8 cellular contexts compared by ENCODE assay signal in the genomic region with DNA sequence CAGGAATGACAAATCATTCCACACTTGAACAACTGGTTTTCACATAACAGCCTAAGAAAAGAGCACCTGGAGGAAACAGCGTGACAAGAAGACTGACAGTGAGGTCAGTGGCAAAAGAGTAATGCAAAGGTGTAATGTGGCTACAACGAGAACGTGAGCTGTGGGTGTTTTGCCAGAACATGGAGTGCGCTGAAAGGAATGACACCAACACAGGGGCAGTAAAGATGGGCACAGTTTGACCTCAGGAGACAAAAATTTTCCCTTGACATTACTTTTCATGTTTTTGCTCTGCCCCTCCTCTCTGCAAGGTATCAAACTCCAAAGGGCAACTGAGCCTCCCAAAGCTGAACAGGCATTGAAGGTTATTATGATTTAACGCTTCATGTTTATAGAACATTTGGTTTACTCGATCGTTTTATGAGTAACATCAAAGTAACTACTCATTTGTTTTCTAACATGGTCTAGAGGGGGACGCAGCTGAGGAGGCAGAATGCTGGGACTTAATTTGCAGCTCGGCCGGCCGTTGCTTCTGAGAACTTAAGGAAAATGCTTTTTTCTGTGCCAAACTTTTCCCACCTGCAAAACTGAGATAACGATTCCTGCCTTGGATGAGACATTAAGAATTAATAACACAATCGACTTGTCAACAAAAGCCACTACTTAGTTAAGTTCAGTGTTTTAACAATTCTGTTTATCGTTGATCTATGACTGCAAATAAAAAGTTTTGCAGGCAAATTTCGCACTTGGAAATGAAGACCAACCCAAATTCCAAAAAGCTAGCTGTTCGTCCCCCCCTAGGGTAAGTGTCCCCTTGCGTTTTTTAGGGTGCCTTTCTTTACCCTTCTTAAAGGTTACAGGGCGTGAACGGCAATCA. TPM values are rescaled to one million over a fixed set of nuclear protein-coding genes. Genes with fewer than 3 reads are reported as not detected.
A peak's percentile ranks its signal among the peaks of the same experiment; 100 is the strongest.
DNase-seq lines count a peak whose midpoint lies in the region; ATAC-seq and TF ChIP-seq lines count a peak whose summit lies in the region.

No MANE protein-coding gene starts in this region.

- no peaks in the 10 kb centered on the region for H3K27me3 Mint-ChIP-seq in stimulated activated naive CD8-positive, alpha-beta T cell treated with anti-CD3 and anti-CD28 coated beads, Interleukin-15, Interleukin-2, amounts not matched to agents 100 ng/mL and 50 ng/mL, for 24 hours
- H3K27me3 Mint-ChIP-seq in mesothelial cell of epicardium (ENCODE audit: low read depth): no peaks in the 10 kb centered on the region

- TF ChIP-seq CTCF in mesothelial cell of epicardium (IDR thresholded peaks at IDR 0.05; ENCODE audit: unreplicated experiment): no peak

- H3K27ac Mint-ChIP-seq in stimulated activated naive CD8-positive, alpha-beta T cell treated with anti-CD3 and anti-CD28 coated beads, Interleukin-15, Interleukin-2, amounts not matched to agents 100 ng/mL and 50 ng/mL, for 24 hours: peak overlapping the region; percentile 91
- peak overlapping the region; percentile 96 for H3K27ac Mint-ChIP-seq in mesothelial cell of epicardium

- no peak for ATAC-seq in stimulated activated naive CD8-positive, alpha-beta T cell treated with anti-CD3 and anti-CD28 coated beads, Interleukin-15, Interleukin-2, amounts not matched to agents 100 U/mL and 50 U/mL, for 24 hours
- ATAC-seq in GM18870 (IDR thresholded peaks at IDR 0.05; ENCODE audit: unreplicated experiment) (no peak), HG03095 (IDR thresholded peaks at IDR 0.05; ENCODE audit: unreplicated experiment) (no peak)

- peak overlapping the region; percentile 94 for H3K4me3 Mint-ChIP-seq in stimulated activated naive CD8-positive, alpha-beta T cell treated with anti-CD3 and anti-CD28 coated beads, Interleukin-15, Interleukin-2, amounts not matched to agents 100 ng/mL and 50 ng/mL, for 24 hours
- H3K4me3 Mint-ChIP-seq in mesothelial cell of epicardium: peak overlapping the region; percentile 89

- no peaks in the 10 kb centered on the region for H3K9me3 Mint-ChIP-seq in stimulated activated naive CD8-positive, alpha-beta T cell treated with anti-CD3 and anti-CD28 coated beads, Interleukin-15, Interleukin-2, amounts not matched to agents 100 ng/mL and 50 ng/mL, for 24 hours
- H3K9me3 Mint-ChIP-seq in mesothelial cell of epicardium: no peaks in the 10 kb centered on the region

- peaks cover 22% of the 10 kb centered on the region for H3K36me3 Mint-ChIP-seq in stimulated activated naive CD8-positive, alpha-beta T cell treated with anti-CD3 and anti-CD28 coated beads, Interleukin-15, Interleukin-2, amounts not matched to agents 100 ng/mL and 50 ng/mL, for 24 hours (ENCODE audit: low read depth)
- peaks cover 13% of the 10 kb centered on the region for H3K36me3 Mint-ChIP-seq in mesothelial cell of epicardium

- no peak for DNase-seq in stimulated activated naive CD8-positive, alpha-beta T cell treated with anti-CD3 and anti-CD28 coated beads, Interleukin-15, Interleukin-2, amounts not matched to agents 100 U/mL and 50 U/mL, for 24 hours
- DNase-seq in caudate nucleus (lab: John Stamatoyannopoulos, UW) (no peak), mesothelial cell of epicardium (ENCODE audit: low spot score in 2 of 2, unreplicated experiment in 2 of 2) (no peak), NCI-H774 (lab: John Stamatoyannopoulos, UW) (no peak), NCI-H1092 treated with DMSO at 0.1 percent for 48 hours (lab: John Stamatoyannopoulos, UW) (no peak)

- peak overlapping the region; percentile 93 for H3K27ac ChIP-seq in caudate nucleus (ENCODE audit: low read depth, low read length)

- H3K4me1 Mint-ChIP-seq in stimulated activated naive CD8-positive, alpha-beta T cell treated with anti-CD3 and anti-CD28 coated beads, Interleukin-15, Interleukin-2, amounts not matched to agents 100 ng/mL and 50 ng/mL, for 24 hours (ENCODE audit: low read depth): peaks cover 31% of the 10 kb centered on the region
- peaks cover 15% of the 10 kb centered on the region for H3K4me1 Mint-ChIP-seq in mesothelial cell of epicardium

RNA-seq across cellular contexts. Expression of gene HAUS4, which starts 1.0 kb away (rescaled TPM):
- total RNA-seq in mesothelial cell of epicardium: 32.7 to 33.2 TPM (median 33.0 TPM) in 3 replicates

RNA-seq across cellular contexts. Expression of gene AJUBA, which starts 26.4 kb away (rescaled TPM):
- 108 to 110 TPM (median 109 TPM) in 3 replicates for total RNA-seq in mesothelial cell of epicardium

RNA-seq across cellular contexts. Expression of gene PRMT5, which starts 26.8 kb away (rescaled TPM):
- 86.2 to 89.8 TPM (median 86.2 TPM) in 3 replicates for total RNA-seq in mesothelial cell of epicardium

RNA-seq across cellular contexts. Expression of gene RBM23, which starts 37.0 kb away (rescaled TPM):
- 97.9 to 106 TPM (median 101 TPM) in 3 replicates for total RNA-seq in mesothelial cell of epicardium

RNA-seq across cellular contexts. Expression of gene C14orf93, which starts 54.0 kb away (rescaled TPM):
- 14.0 to 15.1 TPM (median 14.9 TPM) in 3 replicates for total RNA-seq in mesothelial cell of epicardium
